24 cellular contexts compared by ENCODE assay signal in genomic region chr10:8767616-8768015, GRCh38.
"Had no signal": no experiment of that assay in that cellular context is flagged by ENCODE, and none has a peak within 500 bp of the region (broad histone marks: within the 10 kb centered on the region; RNA-seq: fewer than 3 reads in every experiment).

No MANE protein-coding gene starts in this region.

- H3K4me3 Mint-ChIP-seq: activated B cell treated with CpG ODN at 0.5 μM for 24 hours; activated CD4-positive, alpha-beta T cell treated with anti-CD3 and anti-CD28 coated beads for 36 hours; activated naive CD4-positive, alpha-beta T cell treated with anti-CD3 and anti-CD28 coated beads, Interleukin-2, amount 10 ng/mL, durations not matched to agents 7 days and 5 days; nephron progenitor cell; stimulated activated memory B cell treated with anti-CD40 and anti-IgM and Interleukin-4, amounts not matched to agents 10 μg/mL and 1 μg/mL and 100 μg/mL, for 72 hours; type B pancreatic cell had no signal

- H3K36me3 Mint-ChIP-seq: activated naive CD4-positive, alpha-beta T cell treated with anti-CD3 and anti-CD28 coated beads, Interleukin-2, amount 10 ng/mL, durations not matched to agents 7 days and 5 days; stimulated activated memory B cell treated with anti-CD40 and anti-IgM and Interleukin-4, amounts not matched to agents 10 μg/mL and 1 μg/mL and 100 μg/mL, for 72 hours; type B pancreatic cell had no signal

- H3K4me3 ChIP-seq: colonic mucosa, dorsolateral prefrontal cortex, esophagus squamous epithelium, gastrocnemius medialis, mucosa of descending colon, pancreas, stomach, vagina had no signal

- H3K9me3 ChIP-seq: colonic mucosa, esophagus squamous epithelium, gastrocnemius medialis, mucosa of descending colon, pancreas, stomach, vagina had no signal

- H3K36me3 ChIP-seq: colonic mucosa, esophagus squamous epithelium, gastrocnemius medialis, pancreas, stomach, vagina had no signal

- H3K4me1 Mint-ChIP-seq: activated B cell treated with CpG ODN at 0.5 μM for 24 hours; activated naive CD4-positive, alpha-beta T cell treated with anti-CD3 and anti-CD28 coated beads, Interleukin-2, amount 10 ng/mL, durations not matched to agents 7 days and 5 days; stimulated activated memory B cell treated with anti-CD40 and anti-IgM and Interleukin-4, amounts not matched to agents 10 μg/mL and 1 μg/mL and 100 μg/mL, for 72 hours had no signal

- DNase-seq: activated B cell treated with CpG ODN at 0.5 μM for 24 hours; activated CD4-positive, alpha-beta T cell treated with anti-CD3 and anti-CD28 coated beads for 36 hours; activated CD4-positive, alpha-beta T cell treated with anti-CD3 and anti-CD28 coated beads, Interleukin-2, amount 50 U/mL, for 48 hours; activated CD8-positive, alpha-beta memory T cell treated with anti-CD3 and anti-CD28 coated beads, Interleukin-2, amount 50 U/mL, for 48 hours; activated effector memory CD4-positive, alpha-beta T cell treated with anti-CD3 and anti-CD28 coated beads, Interleukin-2, amount 50 U/mL, for 16 hours; activated naive CD4-positive, alpha-beta T cell treated with anti-CD3 and anti-CD28 coated beads, Interleukin-2, amount 10 ng/mL, durations not matched to agents 7 days and 5 days; activated T-cell treated with anti-CD3 and anti-CD28 coated beads, Interleukin-2, amount 50 U/mL, for 48 hours; amygdala; colonic mucosa; dorsolateral prefrontal cortex; esophagus squamous epithelium; gastrocnemius medialis; hippocampal formation; left cardiac atrium; mucosa of descending colon; nephron progenitor cell; pancreas; right cardiac atrium; stimulated activated CD4-positive, alpha-beta T cell treated with anti-CD3 and anti-CD28 coated beads, Interleukin-12 subunit alpha, Interleukin-12 subunit beta, amount 100 ng/mL, for 4 hours; stomach; T-helper 9 cell had no signal

- H3K9me3 Mint-ChIP-seq: activated B cell treated with CpG ODN at 0.5 μM for 24 hours; activated naive CD4-positive, alpha-beta T cell treated with anti-CD3 and anti-CD28 coated beads, Interleukin-2, amount 10 ng/mL, durations not matched to agents 7 days and 5 days; nephron progenitor cell; stimulated activated memory B cell treated with anti-CD40 and anti-IgM and Interleukin-4, amounts not matched to agents 10 μg/mL and 1 μg/mL and 100 μg/mL, for 72 hours; type B pancreatic cell had no signal

- H3K4me1 ChIP-seq: colonic mucosa, esophagus squamous epithelium, gastrocnemius medialis, pancreas, stomach, vagina had no signal

- H3K27me3 Mint-ChIP-seq: activated B cell treated with CpG ODN at 0.5 μM for 24 hours; activated naive CD4-positive, alpha-beta T cell treated with anti-CD3 and anti-CD28 coated beads, Interleukin-2, amount 10 ng/mL, durations not matched to agents 7 days and 5 days; stimulated activated memory B cell treated with anti-CD40 and anti-IgM and Interleukin-4, amounts not matched to agents 10 μg/mL and 1 μg/mL and 100 μg/mL, for 72 hours; type B pancreatic cell had no signal

- H3K27me3 ChIP-seq: colonic mucosa, esophagus squamous epithelium, gastrocnemius medialis, stomach, vagina had no signal

- H3K27ac Mint-ChIP-seq: activated B cell treated with CpG ODN at 0.5 μM for 24 hours; activated CD4-positive, alpha-beta T cell treated with anti-CD3 and anti-CD28 coated beads for 36 hours; activated naive CD4-positive, alpha-beta T cell treated with anti-CD3 and anti-CD28 coated beads, Interleukin-2, amount 10 ng/mL, durations not matched to agents 7 days and 5 days; nephron progenitor cell; stimulated activated memory B cell treated with anti-CD40 and anti-IgM and Interleukin-4, amounts not matched to agents 10 μg/mL and 1 μg/mL and 100 μg/mL, for 72 hours; type B pancreatic cell had no signal

- H3K27ac ChIP-seq: colonic mucosa, dorsolateral prefrontal cortex, esophagus squamous epithelium, gastrocnemius medialis, pancreas, stomach, vagina had no signal

- ATAC-seq: activated CD4-positive, alpha-beta T cell treated with anti-CD3 and anti-CD28 coated beads for 36 hours; gastrocnemius medialis; left cardiac atrium; mucosa of descending colon; pancreas; right cardiac atrium; stimulated activated memory B cell treated with anti-CD40 and anti-IgM and Interleukin-4, amounts not matched to agents 10 μg/mL and 1 μg/mL and 100 μg/mL, for 72 hours had no signal
